Comparison of ENCODE assay signal across 8 cellular contexts in genomic region chr2:238061310-238062202, GRCh38. TPM values are rescaled to one million over a fixed set of nuclear protein-coding genes. Genes with fewer than 3 reads are reported as not detected.
DNase-seq lines count a peak whose midpoint lies in the region; ATAC-seq, FAIRE-seq and TF ChIP-seq lines count a peak whose summit lies in the region.

No MANE protein-coding gene starts in this region.

- peak overlapping the region; percentile 77 for H3K27ac Mint-ChIP-seq in activated naive CD4-positive, alpha-beta T cell treated with anti-CD3 and anti-CD28 coated beads, Interleukin-2, amount 50 U/mL, for 24 hours

- no peak for TF ChIP-seq CTCF in right atrium auricular region (IDR thresholded peaks at IDR 0.05)
- TF ChIP-seq CTCF in sigmoid colon (IDR thresholded peaks at IDR 0.05) = no peak
- no peak for TF ChIP-seq CTCF in D721Med (IDR thresholded peaks at IDR 0.05; ENCODE audit: insufficient read depth, missing control alignments)

- H3K4me3 ChIP-seq in right atrium auricular region (peak overlapping the region; percentile 75 to 91), sigmoid colon (peak overlapping the region; percentile 72 to 91 (median 82))

- intact Hi-C loops in sigmoid colon (cut with DNase I) = loop anchor here (2.0 to 5.0 kb wide), 4 partner anchors 95 to 203 kb away; partner anchors contain the start of genes RAMP1 and UBE2F

- no peaks in the 10 kb centered on the region for H3K9me3 Mint-ChIP-seq in activated naive CD4-positive, alpha-beta T cell treated with anti-CD3 and anti-CD28 coated beads, Interleukin-2, amount 50 U/mL, for 24 hours

- peak; percentile 5 to 34 for DNase-seq in AML-193 (lab: John Stamatoyannopoulos, UW)
- DNase-seq in NOMO-1 treated with dmso at 0.1 percent for 144 hours (lab: John Stamatoyannopoulos, UW; ENCODE audit: unreplicated experiment) = peak; percentile 11
- peak; percentile 60 for DNase-seq in right atrium auricular region (ENCODE audit: low spot score)
- DNase-seq in sigmoid colon = peak; percentile 76
- no peak for DNase-seq in D721Med (ENCODE audit: insufficient read length, low spot score)

- H3K36me3 ChIP-seq in right atrium auricular region = no peaks in the 10 kb centered on the region
- H3K36me3 ChIP-seq in sigmoid colon = peaks cover 0 to 14% (median 4%) of the 10 kb centered on the region in 4 donors

- H3K4me3 Mint-ChIP-seq in activated naive CD4-positive, alpha-beta T cell treated with anti-CD3 and anti-CD28 coated beads, Interleukin-2, amount 50 U/mL, for 24 hours = peak overlapping the region; percentile 94

- H3K4me1 ChIP-seq in right atrium auricular region (peaks cover 0 to 21% of the 10 kb centered on the region in 2 donors), sigmoid colon (peaks cover 0 to 25% (median 16%) of the 10 kb centered on the region in 4 donors)

- no peak for FAIRE-seq in D721Med (lab: Jason Lieb, UNC)

- peaks cover 2% of the 10 kb centered on the region for H3K27me3 Mint-ChIP-seq in activated naive CD4-positive, alpha-beta T cell treated with anti-CD3 and anti-CD28 coated beads, Interleukin-2, amount 50 U/mL, for 24 hours

- H3K27ac ChIP-seq in right atrium auricular region (peak overlapping the region; percentile 76 to 93), sigmoid colon (peak overlapping the region; percentile 84 to 96 (median 94))

- H3K9me3 ChIP-seq in right atrium auricular region (no peaks in the 10 kb centered on the region), sigmoid colon (no peaks in the 10 kb centered on the region)

- WGBS in sigmoid colon, 2 donors = 4% methylated on average over 30 of the region's 30 CpGs

- TF ChIP-seq POLR2A in GM18505 (IDR thresholded peaks at IDR 0.05; ENCODE audit: borderline replicate concordance, extremely low read depth, insufficient read depth, insufficient read length) = peak; percentile 19
- TF ChIP-seq POLR2A in sigmoid colon (IDR thresholded peaks at IDR 0.05) = no peak

- H3K27me3 ChIP-seq in right atrium auricular region (no peaks in the 10 kb centered on the region), sigmoid colon (no peaks in the 10 kb centered on the region)

- H3K36me3 Mint-ChIP-seq in activated naive CD4-positive, alpha-beta T cell treated with anti-CD3 and anti-CD28 coated beads, Interleukin-2, amount 50 U/mL, for 24 hours = peaks cover 18% of the 10 kb centered on the region

- peak; percentile 20 for ATAC-seq in GM18505 (IDR thresholded peaks at IDR 0.05; ENCODE audit: unreplicated experiment)
- peak; percentile 14 for ATAC-seq in HG03108 (IDR thresholded peaks at IDR 0.05; ENCODE audit: unreplicated experiment)

- H3K4me1 Mint-ChIP-seq in activated naive CD4-positive, alpha-beta T cell treated with anti-CD3 and anti-CD28 coated beads, Interleukin-2, amount 50 U/mL, for 24 hours = peaks cover 54% of the 10 kb centered on the region

- TF ChIP-seq EP300 in sigmoid colon (IDR thresholded peaks at IDR 0.05) = no peak

RNA-seq across cellular contexts. Expression of gene SCLY, which starts 0.8 kb away (rescaled TPM):
- total RNA-seq in right atrium auricular region (10 to 100 TPM in 1 of 2 donors, 1 to 10 TPM in 1; 6.5 to 11.3 TPM), sigmoid colon (10 to 100 TPM; 10.3 to 14.4 (median 11.7) TPM)
- 10 to 100 TPM in 2 of 3 donors, 1 to 10 TPM in 1; 5.4 to 19.5 (median 10.4) TPM for polyA plus RNA-seq in sigmoid colon

RNA-seq across cellular contexts. Expression of gene ESPNL, which starts 38.6 kb away (rescaled TPM):
- total RNA-seq in right atrium auricular region (1 to 10 TPM in 1 of 2 donors, under 1 TPM in 1; 0.26 to 2.0 TPM), sigmoid colon (1 to 10 TPM in 1 of 4 donors, under 1 TPM in 2, not detected in 1; 0.36 to 2.0 (median 0.49) TPM)
- under 1 TPM in 1 of 3 donors, not detected in 2; 0.67 TPM for polyA plus RNA-seq in sigmoid colon
